1 cellular context compared by ENCODE assay signal in genomic region chr2:54115284-54116137, GRCh38.
A peak's percentile ranks its signal among the peaks of the same experiment; 100 is the strongest.
TF ChIP-seq lines count a peak whose summit lies in the region.

ACYP2 (plus strand) TSS chr2:54115615.

TF ChIP-seq in K562, 482 proteins besides CTCF, POLR2A, EP300 and RAD21 (continued from another document and continues in another):
- TF ChIP-seq ZBTB40 (IDR thresholded peaks at IDR 0.05) (peak; percentile 90), ZBTB40 (CRISPR knock-in tag; IDR thresholded peaks at IDR 0.05) (no peak), FOXK2 (conservative IDR thresholded peaks at IDR 0.05 in 1 of 2, IDR thresholded peaks at IDR 0.05 in 1 of 2; ENCODE audit: low read depth in 2 of 2) (peak; percentile 64 to 73), ZNF407 (IDR thresholded peaks at IDR 0.05; ENCODE audit: low read depth) (no peak), GTF2B (IDR thresholded peaks at IDR 0.05; ENCODE audit: extremely low read depth, insufficient read length) (no peak), TSHZ1 (CRISPR knock-in tag; IDR thresholded peaks at IDR 0.05) (no peak), RREB1 (CRISPR knock-in tag; IDR thresholded peaks at IDR 0.05) (0 out of 2 replicates have a peak, but pooled peaks have one; percentile 55), NR2C1 (IDR thresholded peaks at IDR 0.05) (peak; percentile 62), NR2C1 (tag; IDR thresholded peaks at IDR 0.05) (peak; percentile 76), ARID1B (IDR thresholded peaks at IDR 0.05) (0 out of 2 replicates have a peak, but pooled peaks have one; percentile 33), POLR2H (tag; IDR thresholded peaks at IDR 0.05; ENCODE audit: low read depth) (peak; percentile 91)
